In the genomic region with DNA sequence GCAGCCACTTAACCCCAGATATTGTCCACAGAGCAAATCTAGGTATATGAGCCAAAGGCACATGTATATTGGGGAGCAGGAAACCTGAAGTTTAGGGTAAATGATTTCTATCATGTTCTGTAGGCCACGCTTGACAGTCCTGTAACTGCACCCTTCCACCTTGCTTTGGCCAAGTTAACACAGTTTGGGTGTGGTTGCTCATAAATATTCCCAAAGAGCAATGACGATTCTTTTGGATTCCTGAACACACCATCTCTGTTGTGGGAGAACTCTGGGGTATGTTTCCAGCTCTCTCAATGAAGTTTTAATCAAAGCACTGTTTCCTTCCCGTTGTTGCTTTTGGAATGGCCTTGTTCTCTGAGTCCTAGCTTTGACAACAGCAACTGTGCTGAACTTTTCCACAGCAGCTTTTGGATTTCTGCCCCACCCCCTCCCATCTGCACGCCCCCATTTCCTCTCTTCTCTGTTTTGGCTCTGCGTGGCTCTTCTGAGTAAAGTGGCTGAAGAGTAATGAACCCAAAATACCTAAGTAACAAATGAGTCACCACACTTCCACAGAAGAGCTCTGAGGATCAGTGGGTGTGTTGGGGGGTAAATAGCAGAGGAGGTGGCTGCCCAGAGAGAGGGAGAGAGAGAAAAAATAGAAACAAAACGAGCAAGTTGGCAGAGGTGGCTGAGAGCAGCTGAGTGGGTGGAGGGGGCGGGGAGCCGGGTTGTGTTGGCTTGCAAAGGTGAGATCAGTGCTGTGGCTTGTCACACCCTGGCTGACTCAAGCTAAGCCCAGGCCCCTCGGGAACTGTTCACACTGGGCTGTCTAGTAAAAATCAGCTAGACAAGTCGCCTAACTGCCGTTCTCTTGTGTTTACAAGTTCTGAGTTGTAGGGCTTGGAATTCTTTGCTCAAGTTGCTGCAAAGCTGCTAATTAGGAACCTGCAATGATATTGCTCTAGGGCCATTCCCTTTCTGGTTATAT, we compare ENCODE assay signal across 7 cellular contexts. TPM values are rescaled to one million over a fixed set of nuclear protein-coding genes. Genes with fewer than 3 reads are reported as not detected.
DNase-seq lines count a peak whose midpoint lies in the region; ATAC-seq and TF ChIP-seq lines count a peak whose summit lies in the region.

No MANE protein-coding gene starts in this region.

- ATAC-seq in GM18511 (IDR thresholded peaks at IDR 0.05; ENCODE audit: unreplicated experiment) (peak; percentile 89), HG02678 (IDR thresholded peaks at IDR 0.05; ENCODE audit: unreplicated experiment) (peak; percentile 89), naive B cell (ENCODE audit: low read depth in 2 of 2) (peak; percentile 84 to 86)
- ATAC-seq in stimulated activated effector memory CD8-positive, alpha-beta T cell treated with anti-CD3 and anti-CD28 coated beads, Interleukin-12 subunit alpha, Interleukin-12 subunit beta, amount 100 ng/mL, for 72 hours = peak; percentile 96

- DNase-seq in NCI-H2107 treated with DMSO at 0.1 percent for 48 hours (lab: John Stamatoyannopoulos, UW; ENCODE audit: unreplicated experiment) = peak; percentile 46
- peak; percentile 93 for DNase-seq in activated CD8-positive, alpha-beta memory T cell treated with anti-CD3 and anti-CD28 coated beads, Interleukin-2, amount 50 U/mL, for 24 hours (ENCODE audit: extremely low read depth)
- DNase-seq in erythroblast (lab: John Stamatoyannopoulos, UW) = peak; percentile 72 to 84
- peak; percentile 52 for DNase-seq in naive B cell
- DNase-seq in stimulated activated effector memory CD8-positive, alpha-beta T cell treated with anti-CD3 and anti-CD28 coated beads, Interleukin-12 subunit alpha, Interleukin-12 subunit beta, amount 100 ng/mL, for 72 hours (ENCODE audit: low spot score in 2 of 2) = peak; percentile 68 to 92

- H3K27me3 Mint-ChIP-seq in naive B cell = no peaks in the 10 kb centered on the region

- no peak for TF ChIP-seq POLR2A in erythroblast (IDR thresholded peaks at IDR 0.05; ENCODE audit: low read length)

- no peaks in the 10 kb centered on the region for H3K9me3 Mint-ChIP-seq in naive B cell
- no peaks in the 10 kb centered on the region for H3K9me3 Mint-ChIP-seq in stimulated activated effector memory CD8-positive, alpha-beta T cell treated with anti-CD3 and anti-CD28 coated beads, Interleukin-12 subunit alpha, Interleukin-12 subunit beta, amount 100 ng/mL, for 72 hours

- H3K4me3 Mint-ChIP-seq in naive B cell = peak overlapping the region in 7 of 8 donors; percentile 55 to 86 (median 80)
- peak overlapping the region; percentile 42 for H3K4me3 Mint-ChIP-seq in stimulated activated effector memory CD8-positive, alpha-beta T cell treated with anti-CD3 and anti-CD28 coated beads, Interleukin-12 subunit alpha, Interleukin-12 subunit beta, amount 100 ng/mL, for 72 hours

- H3K27ac Mint-ChIP-seq in naive B cell = peak overlapping the region; percentile 58 to 94 (median 90)
- peak overlapping the region; percentile 96 for H3K27ac Mint-ChIP-seq in stimulated activated effector memory CD8-positive, alpha-beta T cell treated with anti-CD3 and anti-CD28 coated beads, Interleukin-12 subunit alpha, Interleukin-12 subunit beta, amount 100 ng/mL, for 72 hours

- H3K36me3 Mint-ChIP-seq in naive B cell = no peaks in the 10 kb centered on the region
- H3K36me3 Mint-ChIP-seq in stimulated activated effector memory CD8-positive, alpha-beta T cell treated with anti-CD3 and anti-CD28 coated beads, Interleukin-12 subunit alpha, Interleukin-12 subunit beta, amount 100 ng/mL, for 72 hours = peaks cover 8% of the 10 kb centered on the region

- peaks cover 34 to 55% (median 41%) of the 10 kb centered on the region in 3 donors for H3K4me1 Mint-ChIP-seq in naive B cell
- H3K4me1 Mint-ChIP-seq in stimulated activated effector memory CD8-positive, alpha-beta T cell treated with anti-CD3 and anti-CD28 coated beads, Interleukin-12 subunit alpha, Interleukin-12 subunit beta, amount 100 ng/mL, for 72 hours = peaks cover 66% of the 10 kb centered on the region

RNA-seq across cellular contexts. Expression of a gene that starts 26.9 kb away (rescaled TPM):
- 10 to 100 TPM; 30.7 to 44.6 (median 37.2) TPM for polyA plus RNA-seq in naive B cell (ENCODE audit: low read depth in 6 of 6)

Comparison
In these comparisons a context has a peak if more than half of its experiments do, and no peak if none do; other contexts are left out.
1. Peak in every context shown above with its lines: DNase-seq and ATAC-seq.